ENCODE assay signal across 8 cellular contexts in genomic region chr1:27366113-27366410, GRCh38. TPM values are rescaled to one million over a fixed set of nuclear protein-coding genes. Genes with fewer than 3 reads are reported as not detected.
DNase-seq lines count a peak whose midpoint lies in the region; ATAC-seq and TF ChIP-seq lines count a peak whose summit lies in the region.

No MANE protein-coding gene starts in this region.

- DNase-seq in D341Med (ENCODE audit: low spot score) (peak; percentile 83), NCI-H2227 treated with DMSO at 0.1 percent for 48 hours (lab: John Stamatoyannopoulos, UW) (peak; percentile 90), coronary artery (ENCODE audit: low spot score) (peak; percentile 94), left kidney (ENCODE audit: low read depth, low spot score) (peak; percentile 92)
- DNase-seq in activated CD4-positive, alpha-beta T cell treated with anti-CD3 and anti-CD28 coated beads, Interleukin-2, amount 10 ng/mL, durations not matched to agents 24 days and 14 days: peak; percentile 95
- DNase-seq in stimulated activated CD4-positive, alpha-beta T cell treated with anti-CD3 and anti-CD28 coated beads, Interleukin-1b, Interleukin-23, amount 100 ng/mL, for 24 hours (ENCODE audit: low read depth in 4 of 4, low spot score in 1 of 4): peak in 3 of 4 experiments; percentile 52 to 80 (median 64)

- H3K4me3 ChIP-seq in HEK293 (ENCODE audit: low read depth, low read length) (peak overlapping the region; percentile 60), coronary artery (peak overlapping the region; percentile 90)

- POLR2A ChIA-PET in HEK293 (lab: Yijun Ruan, JAX): interaction anchor here (0.5 to 2.6 kb wide), 29 partner anchors 9 to 1216 kb away, joined by 3 to 23 read pairs (median 4); partner anchors contain the start of genes AHDC1, SLC9A1, STX12 and SYTL1

- no peak for ATAC-seq in GM19328 (IDR thresholded peaks at IDR 0.05; ENCODE audit: unreplicated experiment)

- peaks cover 38% of the 10 kb centered on the region for H3K4me1 Mint-ChIP-seq in activated CD4-positive, alpha-beta T cell treated with anti-CD3 and anti-CD28 coated beads, Interleukin-2, amount 10 ng/mL, durations not matched to agents 24 days and 14 days

- H3K9me3 ChIP-seq in HEK293 (ENCODE audit: control insufficient read depth, insufficient read depth, low read depth, low read length): no peaks in the 10 kb centered on the region

- H3K27ac Mint-ChIP-seq in activated CD4-positive, alpha-beta T cell treated with anti-CD3 and anti-CD28 coated beads, Interleukin-2, amount 10 ng/mL, durations not matched to agents 24 days and 14 days: peak overlapping the region; percentile 90

- TF ChIP-seq CTCF in HEK293 (tag by site-specific recombination; IDR thresholded peaks at IDR 0.05) (no peak), coronary artery (IDR thresholded peaks at IDR 0.05) (no peak)

- CTCF ChIA-PET in HEK293 (lab: Yijun Ruan, JAX): interaction anchor here (0.6 to 5.1 kb wide), 29 partner anchors 10 to 1896 kb away, joined by 3 to 84 read pairs (median 5); partner anchors contain the start of gene CD164L2

- peaks cover 0 to 31% of the 10 kb centered on the region in 2 experiments; a peak in 1 of 3 replicates for H3K36me3 ChIP-seq in HEK293 (ENCODE audit: control insufficient read depth in 2 of 2, insufficient read depth in 1 of 2, low read length in 2 of 2)

- H3K27ac ChIP-seq in HEK293 (ENCODE audit: extremely low read depth, low read depth, low read length) (peak overlapping the region; percentile 78), coronary artery (peak overlapping the region; percentile 99)

- no peaks in the 10 kb centered on the region for H3K36me3 Mint-ChIP-seq in activated CD4-positive, alpha-beta T cell treated with anti-CD3 and anti-CD28 coated beads, Interleukin-2, amount 10 ng/mL, durations not matched to agents 24 days and 14 days (ENCODE audit: low read depth)

- H3K4me1 ChIP-seq in HEK293 (ENCODE audit: control insufficient read depth, insufficient read depth, low read length): peaks cover 2% of the 10 kb centered on the region; the same call in 1 of the 2 replicates

- no peaks in the 10 kb centered on the region for H3K9me3 Mint-ChIP-seq in activated CD4-positive, alpha-beta T cell treated with anti-CD3 and anti-CD28 coated beads, Interleukin-2, amount 10 ng/mL, durations not matched to agents 24 days and 14 days

- H3K4me3 Mint-ChIP-seq in activated CD4-positive, alpha-beta T cell treated with anti-CD3 and anti-CD28 coated beads, Interleukin-2, amount 10 ng/mL, durations not matched to agents 24 days and 14 days: peak overlapping the region; percentile 92

- intact Hi-C loops in activated CD4-positive, alpha-beta T cell treated with anti-CD3 and anti-CD28 coated beads, Interleukin-2, amount 10 ng/mL, durations not matched to agents 24 days and 14 days (cut with micrococcal nuclease): loop anchor here (1.0 to 5.0 kb wide), 3 partner anchors 26 to 361 kb away; partner anchors contain the start of genes FAM76A, GPR3 and TMEM222

- H3K27me3 Mint-ChIP-seq in activated CD4-positive, alpha-beta T cell treated with anti-CD3 and anti-CD28 coated beads, Interleukin-2, amount 10 ng/mL, durations not matched to agents 24 days and 14 days: no peaks in the 10 kb centered on the region

TF ChIP-seq in HEK293, 187 proteins besides CTCF, POLR2A, EP300 and RAD21:
- TF ChIP-seq ZBTB6 (tag by site-specific recombination; IDR thresholded peaks at IDR 0.05) (peak; percentile 95), ZNF664 (tag by site-specific recombination; IDR thresholded peaks at IDR 0.05) (no peak), GLIS1 (tag by site-specific recombination; IDR thresholded peaks at IDR 0.05) (peak; percentile 50; the same call in 1 of the 2 replicates), ZNF24 (tag by site-specific recombination; IDR thresholded peaks at IDR 0.05) (no peak), GLIS2 (tag by site-specific recombination; IDR thresholded peaks at IDR 0.05) (peak; percentile 73), ZNF394 (tag by site-specific recombination; IDR thresholded peaks at IDR 0.05; ENCODE audit: borderline replicate concordance) (no peak), SP2 (tag by site-specific recombination; IDR thresholded peaks at IDR 0.05) (peak; percentile 3; the same call in 1 of the 2 replicates)
- TF ChIP-seq, protein P1, sequence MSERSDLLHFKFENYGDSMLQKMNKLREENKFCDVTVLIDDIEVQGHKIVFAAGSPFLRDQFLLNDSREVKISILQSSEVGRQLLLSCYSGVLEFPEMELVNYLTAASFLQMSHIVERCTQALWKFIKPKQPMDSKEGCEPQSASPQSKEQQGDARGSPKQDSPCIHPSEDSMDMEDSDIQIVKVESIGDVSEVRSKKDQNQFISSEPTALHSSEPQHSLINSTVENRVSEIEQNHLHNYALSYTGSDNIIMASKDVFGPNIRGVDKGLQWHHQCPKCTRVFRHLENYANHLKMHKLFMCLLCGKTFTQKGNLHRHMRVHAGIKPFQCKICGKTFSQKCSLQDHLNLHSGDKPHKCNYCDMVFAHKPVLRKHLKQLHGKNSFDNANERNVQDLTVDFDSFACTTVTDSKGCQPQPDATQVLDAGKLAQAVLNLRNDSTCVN (tag by site-specific recombination; optimal IDR thresholded peaks at IDR 0.05): peak; percentile 48

RNA-seq across cellular contexts. Expression of gene MAP3K6, which starts 0.7 kb away (rescaled TPM):
- total RNA-seq in activated CD4-positive, alpha-beta T cell treated with anti-CD3 and anti-CD28 coated beads, Interleukin-2, amount 10 ng/mL, durations not matched to agents 24 days and 14 days: 13.2 and 14.7 TPM in 2 replicates

RNA-seq across cellular contexts. Expression of gene FCN3, which starts 8.6 kb away (rescaled TPM):
- total RNA-seq in activated CD4-positive, alpha-beta T cell treated with anti-CD3 and anti-CD28 coated beads, Interleukin-2, amount 10 ng/mL, durations not matched to agents 24 days and 14 days: not detected in 2 replicates

RNA-seq across cellular contexts. Expression of gene CD164L2, which starts 17.1 kb away (rescaled TPM):
- not detected in 2 replicates for total RNA-seq in activated CD4-positive, alpha-beta T cell treated with anti-CD3 and anti-CD28 coated beads, Interleukin-2, amount 10 ng/mL, durations not matched to agents 24 days and 14 days

RNA-seq across cellular contexts. Expression of gene SYTL1, which starts 24.2 kb away (rescaled TPM):
- total RNA-seq in activated CD4-positive, alpha-beta T cell treated with anti-CD3 and anti-CD28 coated beads, Interleukin-2, amount 10 ng/mL, durations not matched to agents 24 days and 14 days: 29.7 and 29.8 TPM in 2 replicates

RNA-seq across cellular contexts. Expression of gene GPR3, which starts 26.4 kb away (rescaled TPM):
- 3.3 TPM in 2 replicates for total RNA-seq in activated CD4-positive, alpha-beta T cell treated with anti-CD3 and anti-CD28 coated beads, Interleukin-2, amount 10 ng/mL, durations not matched to agents 24 days and 14 days
